9 cellular contexts compared by ENCODE assay signal in the genomic region with DNA sequence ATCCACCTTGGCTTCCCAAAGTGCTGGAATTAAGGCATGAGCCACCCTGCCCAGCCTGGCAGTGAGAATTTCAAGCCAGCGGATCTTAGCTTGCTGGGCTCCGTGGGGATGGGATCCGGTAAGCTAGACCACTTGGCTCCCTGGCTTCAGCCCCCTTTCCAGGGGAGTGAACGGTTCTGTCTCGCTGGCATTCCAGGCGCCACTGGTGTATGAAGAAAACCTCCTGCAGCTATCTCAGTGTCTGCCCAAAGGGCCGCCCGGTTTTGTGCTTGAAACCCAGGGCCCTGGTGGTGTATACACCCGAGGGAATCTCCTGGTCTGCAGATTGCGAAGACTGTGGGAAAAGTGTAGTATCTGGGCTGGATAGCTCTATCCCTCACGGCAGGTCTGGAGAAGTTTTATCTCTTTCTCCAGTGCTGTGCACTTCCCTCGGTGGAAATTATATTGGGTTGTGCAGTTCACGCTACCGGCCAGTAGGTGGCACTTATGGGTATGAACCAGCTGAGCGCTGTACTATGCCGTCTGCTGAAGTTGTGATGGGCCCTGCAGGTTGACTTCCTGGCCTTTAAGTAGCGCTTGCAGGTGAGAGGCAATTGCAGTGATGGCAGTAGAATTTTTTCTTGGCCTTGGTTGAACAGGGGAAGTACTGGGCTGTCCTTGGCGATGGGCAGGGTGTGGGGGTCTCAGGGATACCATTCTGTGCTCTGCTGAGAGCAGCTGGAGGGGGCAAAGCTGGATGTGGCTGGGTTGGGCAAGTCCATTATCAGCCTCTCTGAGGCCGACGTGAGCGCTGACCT.
DNase-seq lines count a peak whose midpoint lies in the region; ATAC-seq and TF ChIP-seq lines count a peak whose summit lies in the region.
"Had no signal": no experiment of that assay in that cellular context is flagged by ENCODE, and none has a peak within 500 bp of the region (broad histone marks: within the 10 kb centered on the region; RNA-seq: fewer than 3 reads in every experiment).

No MANE protein-coding gene starts in this region.

- H3K4me1 ChIP-seq in foreskin keratinocyte = no peaks in the 10 kb centered on the region

- no peak overlapping the region for H3K27ac ChIP-seq in foreskin keratinocyte
- H3K27ac ChIP-seq: SK-N-MC had no signal

- H3K27me3 ChIP-seq in foreskin keratinocyte = no peaks in the 10 kb centered on the region

- peak; percentile 32 for DNase-seq in Ammon's horn (ENCODE audit: low spot score)
- peak; percentile 37 for DNase-seq in NCI-H1694 (lab: John Stamatoyannopoulos, UW)
- DNase-seq in activated T-cell treated with anti-CD3 and anti-CD28 coated beads for 24 hours (ENCODE audit: low read depth) = peak; percentile 37
- no peak for DNase-seq in foreskin keratinocyte
- DNase-seq in pons (ENCODE audit: low spot score) = peak; percentile 5
- no peak for DNase-seq in cortex of kidney (lab: John Stamatoyannopoulos, UW)

- ATAC-seq in GM18519 (IDR thresholded peaks at IDR 0.05; ENCODE audit: low FRiP score, unreplicated experiment) = peak; percentile 98
- ATAC-seq in HG02885 (IDR thresholded peaks at IDR 0.05; ENCODE audit: poor library complexity, unreplicated experiment) = peak; percentile 99
- peak; percentile 77 for ATAC-seq in foreskin keratinocyte

- TF ChIP-seq CTCF in foreskin keratinocyte (conservative IDR thresholded peaks at IDR 0.05) = peak; percentile 65

Comparison
In these comparisons a context has a peak if more than half of its experiments do, and no peak if none do; other contexts are left out.
1. DNase-seq: peak in Ammon's horn (single experiment), NCI-H1694 (single experiment), activated T-cell treated with anti-CD3 and anti-CD28 coated beads for 24 hours (single experiment) and pons (single experiment); none in foreskin keratinocyte (0 of 2) and cortex of kidney (single experiment).
2. Peak in every context shown above with its lines, with median percentiles within 50 percentile points of each other: ATAC-seq.